ENCODE assay signal across 17 cellular contexts in genomic region chr13:26616126-26616525, GRCh38. TPM values are rescaled to one million over a fixed set of nuclear protein-coding genes. Genes with fewer than 3 reads are reported as not detected.
DNase-seq lines count a peak whose midpoint lies in the region; TF ChIP-seq lines count a peak whose summit lies in the region.
"Had no signal": no experiment of that assay in that cellular context is flagged by ENCODE, and none has a peak within 500 bp of the region (broad histone marks: within the 10 kb centered on the region; RNA-seq: fewer than 3 reads in every experiment).

No MANE protein-coding gene starts in this region.

- 57% methylated on average over 2 of the region's 2 CpGs for WGBS in suprapubic skin

- H3K4me3 ChIP-seq in BJ (ENCODE audit: low read depth, low read length), result no peak overlapping the region
- peak overlapping the region; percentile 65 for H3K4me3 ChIP-seq in Loucy (ENCODE audit: low read length, poor library complexity, severe bottlenecking)
- H3K4me3 ChIP-seq in suprapubic skin, result no peak overlapping the region
- H3K4me3 ChIP-seq: prostate gland, uterus had no signal

- no peak overlapping the region for H3K27ac ChIP-seq in suprapubic skin
- H3K27ac ChIP-seq: prostate gland, uterus had no signal

- TF ChIP-seq EP300 in suprapubic skin (IDR thresholded peaks at IDR 0.05), result no peak

- TF ChIP-seq CTCF in BJ (IDR thresholded peaks at IDR 0.05; ENCODE audit: insufficient read depth, low read depth, low read length) (no peak), Loucy (conservative IDR thresholded peaks at IDR 0.05; ENCODE audit: low read length) (no peak), suprapubic skin (IDR thresholded peaks at IDR 0.05) (no peak)

- peak overlapping the region; percentile 72 for H3K4me2 ChIP-seq in Loucy (ENCODE audit: low read depth, low read length, poor library complexity, severe bottlenecking)

- POLR2A ChIA-PET in BJ (lab: Charles Lee), result no interaction called here

- H3K9ac ChIP-seq in Loucy (ENCODE audit: low read depth, low read length, poor library complexity, severe bottlenecking), result no peak overlapping the region

- H3K36me3 ChIP-seq in BJ (ENCODE audit: control insufficient read depth, insufficient read depth, low read length), result no peaks in the 10 kb centered on the region
- no peaks in the 10 kb centered on the region for H3K36me3 ChIP-seq in Loucy (ENCODE audit: insufficient read depth, low read length)
- no peaks in the 10 kb centered on the region for H3K36me3 ChIP-seq in suprapubic skin
- H3K36me3 ChIP-seq: prostate gland, uterus had no signal

- H3K4me1 ChIP-seq in Loucy (ENCODE audit: insufficient read depth, low read length, poor library complexity, severe bottlenecking), result peaks cover 60% of the 10 kb centered on the region
- H3K4me1 ChIP-seq in suprapubic skin, result no peaks in the 10 kb centered on the region
- H3K4me1 ChIP-seq: prostate gland, uterus had no signal

- H3K9me2 ChIP-seq in Loucy (replicated peaks; ENCODE audit: low read depth, low read length), result no peaks in the 10 kb centered on the region

- CTCF ChIA-PET in BJ (lab: Yijun Ruan, JAX), result no interaction called here

- H3K27me3 ChIP-seq in BJ (ENCODE audit: control insufficient read depth, insufficient read depth, low read length) (no peaks in the 10 kb centered on the region), Loucy (ENCODE audit: insufficient read depth, low read length, poor library complexity, severe bottlenecking) (no peaks in the 10 kb centered on the region), suprapubic skin (no peaks in the 10 kb centered on the region)
- H3K27me3 ChIP-seq: uterus had no signal

- H3K9me3 ChIP-seq in Loucy (ENCODE audit: insufficient read depth, low read depth, low read length) (no peaks in the 10 kb centered on the region), suprapubic skin (no peaks in the 10 kb centered on the region)
- H3K9me3 ChIP-seq: prostate gland, uterus had no signal

- H2AFZ ChIP-seq in Loucy (ENCODE audit: low read length), result no peak overlapping the region

- H4K20me1 ChIP-seq in Loucy (ENCODE audit: insufficient read depth, low read length, poor library complexity, severe bottlenecking), result no peaks in the 10 kb centered on the region

- DNase-seq in BJ (ENCODE audit: low read depth) (peak; percentile 23), astrocyte of the hippocampus (ENCODE audit: low read depth, low spot score) (peak; percentile 42), iris pigment epithelial cell (ENCODE audit: low read depth) (peak; percentile 37), suprapubic skin (ENCODE audit: low spot score in 2 of 2) (no peak), GM19240 (ENCODE audit: insufficient read length, low spot score) (no peak)
- DNase-seq in activated CD4-positive, alpha-beta T cell treated with anti-CD3 and anti-CD28 coated beads for 48 hours, result no peak
- no peak for DNase-seq in stimulated activated CD4-positive, alpha-beta T cell treated with anti-CD3 and anti-CD28 coated beads, Interleukin-2, amount 100 ng/mL, for 24 hours
- DNase-seq: activated CD4-positive, alpha-beta memory T cell treated with anti-CD3 and anti-CD28 coated beads, Interleukin-2, amount 10 ng/mL, durations not matched to agents 7 days and 5 days; amygdala; Calu3; cortex of kidney; naive B cell; NCI-H1930; NCI-H510A treated with DMSO at 0.1 percent for 48 hours; uterus had no signal

- TF ChIP-seq POLR2A in suprapubic skin (IDR thresholded peaks at IDR 0.05), result no peak

- peaks cover 8% of the 10 kb centered on the region; the same call in 1 of the 2 replicates for H3F3A ChIP-seq in Loucy (ENCODE audit: low read depth)

- no peaks in the 10 kb centered on the region for H3K79me2 ChIP-seq in Loucy (ENCODE audit: insufficient read depth, low read length)

RNA-seq across cellular contexts. Expression of gene WASF3, which starts 58.6 kb away (rescaled TPM):
- 9.5 and 13.0 TPM in 2 replicates for polyA plus RNA-seq in BJ (2011; rRNA removed)
- polyA minus RNA-seq in BJ (2011; rRNA and poly(A)+ RNA removed), result 5.6 and 5.7 TPM in 2 replicates
- 10 to 100 TPM in 1 of 4 donors, 1 to 10 TPM in 3; 5.7 to 11.4 (median 7.2) TPM for total RNA-seq in suprapubic skin
- total RNA-seq: activated CD4-positive, alpha-beta memory T cell treated with anti-CD3 and anti-CD28 coated beads, Interleukin-2, amount 10 ng/mL, durations not matched to agents 7 days and 5 days had no signal

Comparison
In these comparisons a context has a peak if more than half of its experiments do, and no peak if none do; other contexts are left out.
1. DNase-seq: peak in BJ (single experiment), astrocyte of the hippocampus (single experiment) and iris pigment epithelial cell (single experiment); none in suprapubic skin (0 of 2), activated CD4-positive, alpha-beta T cell treated with anti-CD3 and anti-CD28 coated beads for 48 hours (single experiment), GM19240 (single experiment) and stimulated activated CD4-positive, alpha-beta T cell treated with anti-CD3 and anti-CD28 coated beads, Interleukin-2, amount 100 ng/mL, for 24 hours (0 of 2).